ENCODE assay signal across 8 cellular contexts in the genomic region with DNA sequence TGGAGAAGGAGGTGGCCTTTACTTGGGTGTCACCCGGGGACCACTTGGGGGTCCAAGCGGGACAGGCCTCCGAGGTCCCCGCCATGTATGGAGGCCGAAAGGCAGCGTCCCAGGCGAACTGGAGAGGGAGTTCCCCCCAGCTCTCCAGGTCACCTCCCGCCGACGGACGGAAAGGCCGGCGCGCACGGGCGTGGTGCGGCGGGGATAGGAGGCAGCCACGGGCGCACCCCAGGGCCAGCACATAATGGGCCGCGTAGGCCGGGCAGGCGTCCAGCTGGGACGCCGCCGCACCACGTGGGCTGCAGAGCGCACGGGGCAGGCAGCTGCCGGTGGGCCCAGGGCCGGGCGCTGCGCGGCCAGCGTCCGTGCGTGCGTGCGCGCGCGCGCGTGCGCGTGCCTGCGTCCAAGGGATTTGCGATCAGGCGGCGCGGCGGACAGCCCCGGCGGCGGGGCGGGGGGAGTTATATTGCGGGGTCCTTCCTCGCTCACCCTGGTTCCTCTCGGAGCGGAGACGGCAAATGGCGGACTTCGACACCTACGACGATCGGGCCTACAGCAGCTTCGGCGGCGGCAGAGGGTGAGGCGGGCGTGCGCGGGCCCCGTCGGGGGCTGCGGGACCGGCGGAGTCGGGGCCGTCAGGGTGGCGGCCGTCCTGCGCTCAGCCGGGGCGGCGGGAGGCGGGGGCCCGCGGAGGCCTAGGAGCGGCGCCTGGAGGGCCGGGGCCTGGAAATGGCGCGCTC. TPM values are rescaled to one million over a fixed set of nuclear protein-coding genes. Genes with fewer than 3 reads are reported as not detected.
DNase-seq lines count a peak whose midpoint lies in the region; ATAC-seq and TF ChIP-seq lines count a peak whose summit lies in the region.

A gene (plus strand): TSS at position 491 of the 740 bp plus-strand sequence. CDS start 28 bp downstream, at position 519.

- no peaks in the 10 kb centered on the region for H3K27me3 ChIP-seq in spleen (replicated peaks in 1 of 7)

- H3K9me3 ChIP-seq in spleen, result no peaks in the 10 kb centered on the region

- H3K4me3 ChIP-seq in AG09309 (ENCODE audit: control insufficient read depth, low read depth, low read length), result peak within 1 kb of the TSS; percentile 92
- peak within 1 kb of the TSS; percentile 81 to 98 (median 90) for H3K4me3 ChIP-seq in spleen

- intact Hi-C loops in spleen (cut with DNase I; ENCODE audit: low total_unique reads), result loop anchor here (5.0 kb wide), 1 partner anchor 92 kb away; a partner anchor contains a TSS

- TF ChIP-seq CTCF in AG09309 (IDR thresholded peaks at IDR 0.05; ENCODE audit: control insufficient read depth, insufficient read depth, low read depth, low read length, missing control alignments) (no peak), spleen (IDR thresholded peaks at IDR 0.05 in 8 of 11, conservative IDR thresholded peaks at IDR 0.05 in 3 of 11) (no peak)

- WGBS in spleen, 5 donors, result 0 to 1% (median 0%) methylated on average over 44 to 95 of the region's 95 CpGs

- peaks cover 0 to 31% (median 2%) of the 10 kb centered on the region in 6 donors for H3K36me3 ChIP-seq in spleen

- DNase-seq in AG09309 (ENCODE audit: low read depth), result peak; percentile 73
- DNase-seq in NCI-H345 treated with DMSO at 0.1 percent for 48 hours (lab: John Stamatoyannopoulos, UW; ENCODE audit: unreplicated experiment), result peak; percentile 89
- peak; percentile 92 to 94 (median 94) for DNase-seq in activated CD4-positive, CD25-positive, alpha-beta regulatory T cell (lab: John Stamatoyannopoulos, UW)
- peak in 60 of 61 donors; percentile 37 to 95 (median 90) for DNase-seq in caudate nucleus (lab: John Stamatoyannopoulos, UW)
- DNase-seq in inferior parietal cortex (ENCODE audit: extremely low spot score), result peak; percentile 90
- peak; percentile 99 for DNase-seq in spleen

- peak; percentile 80 for ATAC-seq in GM19025 (IDR thresholded peaks at IDR 0.05; ENCODE audit: low read depth, unreplicated experiment)
- peak; percentile 81 for ATAC-seq in HG03280 (IDR thresholded peaks at IDR 0.05; ENCODE audit: unreplicated experiment)

- H3K27ac ChIP-seq in caudate nucleus (ENCODE audit: low read depth, low read length), result peak within 1 kb of the TSS; percentile 83
- H3K27ac ChIP-seq in spleen, result peak within 1 kb of the TSS; percentile 86 to 97 (median 94)

- peaks cover 44 to 62% (median 54%) of the 10 kb centered on the region in 6 donors for H3K4me1 ChIP-seq in spleen

- peak in 1 of 3 donors; percentile 43 for TF ChIP-seq POLR2A in spleen (IDR thresholded peaks at IDR 0.05)

RNA-seq across cellular contexts. Expression of the gene that starts here (rescaled TPM):
- 100 to 1,000 TPM; 179 to 224 (median 197) TPM for total RNA-seq in spleen
- 100 to 1,000 TPM in 1 of 3 donors, 10 to 100 TPM in 2; 75.5 to 133 (median 98.4) TPM for polyA plus RNA-seq in spleen

Comparison
In these comparisons a context has a peak if more than half of its experiments do, and no peak if none do; other contexts are left out.
1. Peak in every context shown above with its lines: DNase-seq, ATAC-seq, H3K4me3 ChIP-seq and H3K27ac ChIP-seq.